Comparison of ENCODE assay signal across 3 cellular contexts in the genomic region with DNA sequence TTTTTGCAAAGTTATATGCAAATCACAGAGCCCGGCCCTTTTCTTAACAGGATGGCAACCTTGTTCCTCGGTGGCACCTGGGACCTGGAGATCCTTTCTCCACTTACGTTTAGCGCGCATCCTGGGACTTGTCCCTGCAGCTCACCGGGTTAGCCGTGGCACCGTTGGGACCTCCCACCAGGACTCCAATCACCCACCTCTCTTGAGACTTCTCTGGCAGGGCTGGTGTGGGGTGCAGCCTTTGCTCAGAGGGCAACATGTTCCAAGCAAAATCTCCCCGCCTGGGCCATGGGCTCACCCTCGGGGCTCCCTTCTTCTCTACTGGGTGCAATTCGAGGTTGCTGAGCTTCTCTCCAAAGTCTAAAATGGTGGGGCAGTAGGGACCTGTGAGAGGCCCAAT.
"Had no signal": no experiment of that assay in that cellular context is flagged by ENCODE, and none has a peak within 500 bp of the region (broad histone marks: within the 10 kb centered on the region; RNA-seq: fewer than 3 reads in every experiment).

No MANE protein-coding gene starts in this region.

- H3K4me1 Mint-ChIP-seq: IgD-negative memory B cell had no signal

- H3K36me3 Mint-ChIP-seq: IgD-negative memory B cell had no signal

- H3K9me3 Mint-ChIP-seq: IgD-negative memory B cell had no signal

- H3K27ac Mint-ChIP-seq: IgD-negative memory B cell had no signal

- H3K4me3 Mint-ChIP-seq: IgD-negative memory B cell had no signal

- DNase-seq: IMR-90, KBM-7 had no signal
